In genomic region chr2:158488442-158489216, GRCh38 we compare ENCODE assay signal across 1 cellular context.
TF ChIP-seq lines count a peak whose summit lies in the region.

No MANE protein-coding gene starts in this region.

TF ChIP-seq in K562, 482 proteins besides CTCF, POLR2A, EP300 and RAD21:
- TF ChIP-seq TRIM24 (IDR thresholded peaks at IDR 0.05): peak in 1 of 2 experiments; percentile 24; a peak in 1 of 4 replicates
- TF ChIP-seq MECOM (CRISPR knock-in tag; IDR thresholded peaks at IDR 0.05): 0 out of 2 replicates have a peak, but pooled peaks have one; percentile 18
- TF ChIP-seq CEBPG (CRISPR knock-in tag; IDR thresholded peaks at IDR 0.05): no peak
- TF ChIP-seq CEBPG (tag; conservative IDR thresholded peaks at IDR 0.05 in 1 of 2, IDR thresholded peaks at IDR 0.05 in 1 of 2): peak; percentile 40 to 85
- no peak for TF ChIP-seq ZNF282 (CRISPR knock-in tag; IDR thresholded peaks at IDR 0.05)
- TF ChIP-seq CXXC5 (CRISPR knock-in tag; IDR thresholded peaks at IDR 0.05): 0 out of 2 replicates have a peak, but pooled peaks have one; percentile 5
- peak; percentile 49 for TF ChIP-seq CEBPB (tag; IDR thresholded peaks at IDR 0.05)
- no peak for TF ChIP-seq SMARCE1 (IDR thresholded peaks at IDR 0.05)
- TF ChIP-seq ZEB2 (IDR thresholded peaks at IDR 0.05): peak; percentile 64; the same call in 1 of the 2 replicates
- no peak for TF ChIP-seq MAFK (IDR thresholded peaks at IDR 0.05; ENCODE audit: low read length)
- TF ChIP-seq ATF3 (IDR thresholded peaks at IDR 0.05): peak; percentile 69
- no peak for TF ChIP-seq ATF3 (CRISPR knock-in tag; conservative IDR thresholded peaks at IDR 0.05)
- no peak for TF ChIP-seq NFE2 (IDR thresholded peaks at IDR 0.05; ENCODE audit: low read depth)
TF ChIP-seq in K562: peak in this region for 7.
